35 cellular contexts compared by ENCODE assay signal in the genomic region with DNA sequence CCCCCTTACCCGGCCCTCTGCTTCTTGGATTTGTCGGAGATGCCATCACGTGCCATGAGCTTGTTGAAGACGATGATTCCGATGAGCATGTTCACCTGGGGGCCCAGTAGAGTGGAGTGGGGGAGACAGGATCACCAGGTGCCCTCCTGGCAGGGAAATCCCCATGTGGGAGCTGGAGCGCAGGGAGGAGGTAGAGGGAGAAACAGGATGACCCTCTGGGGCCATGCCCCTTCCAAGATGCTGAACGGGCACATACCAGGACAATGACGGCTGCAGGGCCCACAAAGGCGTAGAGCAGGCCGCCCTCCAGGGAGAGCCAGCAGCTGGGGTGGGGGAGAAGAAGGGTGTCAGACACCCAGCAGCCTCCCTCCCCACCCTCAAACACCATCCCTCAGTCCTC. TPM values are rescaled to one million over a fixed set of nuclear protein-coding genes. Genes with fewer than 3 reads are reported as not detected.
"Had no signal": no experiment of that assay in that cellular context is flagged by ENCODE, and none has a peak within 500 bp of the region (broad histone marks: within the 10 kb centered on the region; RNA-seq: fewer than 3 reads in every experiment).

No MANE protein-coding gene starts in this region.

- H3K9ac ChIP-seq: SK-N-SH had no signal

- H3K27me3 ChIP-seq: brain microvascular endothelial cell, MG63, Peyer's patch, SJSA1 had no signal

- H3K9me3 ChIP-seq: MG63, Peyer's patch, SJSA1, SK-N-SH had no signal

- DNase-seq: activated B cell treated with CpG ODN at 0.5 μM for 24 hours; activated CD4-positive, alpha-beta memory T cell treated with anti-CD3 and anti-CD28 coated beads for 36 hours; activated CD4-positive, alpha-beta T cell treated with anti-CD3 and anti-CD28 coated beads for 4 hours; activated CD4-positive, alpha-beta T cell treated with anti-CD3 and anti-CD28 coated beads, Interleukin-2, amount 50 U/mL, for 1 hour; activated CD4-positive, CD25-positive, alpha-beta regulatory T cell treated with anti-CD3 and anti-CD28 coated beads, Interleukin-2, amount 50 U/mL, for 72 hours; activated CD8-positive, alpha-beta memory T cell treated with anti-CD3 and anti-CD28 coated beads for 24 hours; activated CD8-positive, alpha-beta memory T cell treated with anti-CD3 and anti-CD28 coated beads, Interleukin-2, amount 10 ng/mL, durations not matched to agents 7 days and 5 days; activated CD8-positive, alpha-beta memory T cell treated with anti-CD3 and anti-CD28 coated beads, Interleukin-2, amount 50 U/mL, for 48 hours; activated effector memory CD4-positive, alpha-beta T cell treated with anti-CD3 and anti-CD28 coated beads, Interleukin-2, amount 50 U/mL, for 16 hours; activated naive CD4-positive, alpha-beta T cell; activated naive CD4-positive, alpha-beta T cell treated with anti-CD3 and anti-CD28 coated beads, Interleukin-2, amount 50 U/mL, for 16 hours; activated naive CD8-positive, alpha-beta T cell treated with anti-CD3 and anti-CD28 coated beads for 36 hours; activated T-cell treated with anti-CD3 and anti-CD28 coated beads, Interleukin-2, amount 50 U/mL, for 1 hour; activated T-cell treated with anti-CD3 and anti-CD28 coated beads, Interleukin-2, amount 50 U/mL, for 72 hours; amygdala; brain microvascular endothelial cell; central memory CD4-positive, alpha-beta T cell; Kasumi-1; KG1; MG63; NCI-H1048; NCI-H1436 treated with DMSO at 0.1 percent for 48 hours; NCI-H1694 treated with DMSO at 0.1 percent for 48 hours; NCI-H2029; NCI-H510A; NCI-H526; NCI-H748 treated with DMSO at 0.1 percent for 48 hours; NK-92 treated with Interleukin-12 subunit alpha and Interleukin-12 subunit beta, amount 100 ng/mL, for 24 hours; PC-3; Peyer's patch; SHP77 treated with DMSO at 0.1 percent for 48 hours; SK-N-SH had no signal

- H3K4me3 ChIP-seq: MG63, Peyer's patch, SJSA1 had no signal

- ATAC-seq: activated CD8-positive, alpha-beta memory T cell treated with anti-CD3 and anti-CD28 coated beads, Interleukin-2, amount 10 ng/mL, durations not matched to agents 7 days and 5 days; activated T-cell treated with anti-CD3 and anti-CD28 coated beads, Interleukin-2, amount 50 U/mL, for 72 hours; activated T-helper 17 cell treated with anti-CD3 and anti-CD28 coated beads, Interleukin-2, amount 50 U/mL, for 72 hours; PC-3 had no signal

- H3K27ac ChIP-seq: brain microvascular endothelial cell, SJSA1, VCaP had no signal

- H3K4me2 ChIP-seq: SK-N-SH had no signal

- H3K36me3 ChIP-seq: brain microvascular endothelial cell, MG63, Peyer's patch had no signal

RNA-seq across cellular contexts. Expression of a gene that starts 31.8 kb away (rescaled TPM):
- total RNA-seq: activated CD8-positive, alpha-beta memory T cell treated with anti-CD3 and anti-CD28 coated beads, Interleukin-2, amount 10 ng/mL, durations not matched to agents 7 days and 5 days; activated T-helper 17 cell treated with anti-CD3 and anti-CD28 coated beads, Interleukin-2, amount 50 U/mL, for 72 hours had no signal
